In the genomic region with DNA sequence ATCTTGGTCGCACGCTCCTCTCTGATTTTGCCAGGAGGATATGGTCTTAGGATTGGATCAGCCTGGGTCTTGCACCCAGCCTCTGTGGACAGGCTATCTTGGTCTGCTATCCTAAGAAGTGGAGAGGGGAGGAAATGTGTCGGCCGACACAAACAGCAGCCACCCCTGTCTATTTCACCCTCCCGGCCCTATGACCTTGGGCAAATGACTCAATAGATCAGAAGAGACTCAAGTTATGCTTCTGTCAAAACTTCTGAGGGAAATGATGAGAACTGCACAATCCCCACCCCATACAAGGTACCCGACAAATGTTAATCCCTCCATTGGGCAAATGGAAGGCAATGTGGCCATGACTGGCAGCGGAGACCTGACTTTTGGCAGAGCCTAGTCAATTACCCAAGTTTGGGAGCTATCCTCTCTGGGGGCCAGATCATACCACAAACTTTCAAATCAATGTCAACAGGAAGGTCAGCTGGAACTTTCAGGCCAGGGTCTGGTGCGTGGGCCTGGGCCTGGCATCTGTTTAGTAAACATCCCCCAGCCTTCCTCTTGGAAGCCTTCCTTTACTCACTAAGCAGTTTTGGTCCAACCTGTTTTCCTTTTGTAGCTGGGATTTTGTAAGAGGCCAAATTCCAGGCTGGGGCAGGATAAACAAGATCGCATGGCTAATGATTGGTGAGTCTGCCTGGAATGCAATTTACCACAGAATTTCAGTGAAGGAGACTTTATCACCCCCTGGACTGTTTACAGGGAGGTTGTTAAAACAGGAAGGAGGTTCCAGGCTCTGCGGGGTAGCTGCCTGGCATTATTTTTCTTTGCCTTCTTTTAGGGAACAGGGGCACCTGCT, we compare ENCODE assay signal across 8 cellular contexts.
DNase-seq lines count a peak whose midpoint lies in the region; ATAC-seq and TF ChIP-seq lines count a peak whose summit lies in the region.

No MANE protein-coding gene starts in this region.

- POLR2A ChIA-PET in PC-3 (lab: Charles Lee; ENCODE audit: unreplicated experiment), result interaction anchor here (0.9 kb wide), 1 partner anchor 61 kb away, joined by 6 read pairs; no protein-coding TSS in a partner anchor

- no peaks in the 10 kb centered on the region for H3K27me3 ChIP-seq in PC-3 (ENCODE audit: low read length)
- no peaks in the 10 kb centered on the region for H3K27me3 ChIP-seq in neural progenitor cell

- BruUV-seq in PC-3 (replicated peaks; lab: Mats Ljungman, UMichigan), result no TSS peak

- no peak overlapping the region for H3K9ac ChIP-seq in PC-3 (ENCODE audit: low read length)
- no peak overlapping the region for H3K9ac ChIP-seq in neural progenitor cell

- peaks cover 11% of the 10 kb centered on the region for H3K4me1 Mint-ChIP-seq in neural progenitor cell

- H3K79me2 ChIP-seq in PC-3 (ENCODE audit: low read length) (no peaks in the 10 kb centered on the region), neural progenitor cell (ENCODE audit: low read depth) (no peaks in the 10 kb centered on the region)

- H3K4me2 ChIP-seq in PC-3 (ENCODE audit: low read length), result peak overlapping the region; percentile 75
- H3K4me2 ChIP-seq in neural progenitor cell, result peak overlapping the region; percentile 4

- peaks cover 32% of the 10 kb centered on the region for H3K4me1 ChIP-seq in PC-3 (ENCODE audit: insufficient read depth, low read length)
- H3K4me1 ChIP-seq in neural progenitor cell, result peaks cover 23% of the 10 kb centered on the region

- H3K27ac Mint-ChIP-seq in neural progenitor cell, result peak overlapping the region; percentile 31

- H3K4me3 ChIP-seq in PC-3 (ENCODE audit: low read length), result peak overlapping the region; percentile 34; the same call in 1 of the 2 replicates
- no peak overlapping the region for H3K4me3 ChIP-seq in epithelial cell of proximal tubule (ENCODE audit: low read depth, low read length)
- H3K4me3 ChIP-seq in neural progenitor cell, result no peak overlapping the region

- H2AFZ ChIP-seq in PC-3 (ENCODE audit: low read length) (peak overlapping the region; percentile 36; the same call in 1 of the 2 replicates), neural progenitor cell (replicated peaks) (no peak overlapping the region)

- TF ChIP-seq CTCF in C4-2B (conservative IDR thresholded peaks at IDR 0.05), result no peak
- no peak for TF ChIP-seq CTCF in PC-3 (conservative IDR thresholded peaks at IDR 0.05; ENCODE audit: low read depth, low read length)
- TF ChIP-seq CTCF in epithelial cell of proximal tubule (conservative IDR thresholded peaks at IDR 0.05; ENCODE audit: low read depth, low read length), result no peak
- TF ChIP-seq CTCF in neural progenitor cell (IDR thresholded peaks at IDR 0.05), result no peak

- H3F3A ChIP-seq in PC-3 (ENCODE audit: low read length, unreplicated experiment) (peaks cover 7% of the 10 kb centered on the region), neural progenitor cell (ENCODE audit: low read depth) (peaks cover 10% of the 10 kb centered on the region)

- H3K36me3 Mint-ChIP-seq in neural progenitor cell, result no peaks in the 10 kb centered on the region

- H3K9me2 ChIP-seq in PC-3 (replicated peaks; ENCODE audit: low read length), result no peaks in the 10 kb centered on the region

- peaks cover 3% of the 10 kb centered on the region for H3K9me3 Mint-ChIP-seq in neural progenitor cell

- H3K27me3 Mint-ChIP-seq in neural progenitor cell (ENCODE audit: insufficient read depth, low read depth), result peaks cover 10% of the 10 kb centered on the region

- H3K9me3 ChIP-seq in PC-3 (ENCODE audit: low read length), result no peaks in the 10 kb centered on the region
- no peaks in the 10 kb centered on the region for H3K9me3 ChIP-seq in neural progenitor cell (ENCODE audit: low read depth)

- no peaks in the 10 kb centered on the region for H3K36me3 ChIP-seq in PC-3 (ENCODE audit: low read depth, low read length)
- H3K36me3 ChIP-seq in neural progenitor cell, result no peaks in the 10 kb centered on the region

- H3K27ac ChIP-seq in C4-2B, result peak overlapping the region; percentile 78
- H3K27ac ChIP-seq in PC-3 (ENCODE audit: low read length), result peak overlapping the region; percentile 53
- H3K27ac ChIP-seq in neural progenitor cell, result peak overlapping the region; percentile 23

- no peaks in the 10 kb centered on the region for H4K20me1 ChIP-seq in PC-3 (ENCODE audit: low read length)
- H4K20me1 ChIP-seq in neural progenitor cell (ENCODE audit: low read depth), result no peaks in the 10 kb centered on the region

- DNase-seq in PC-3 (peak; percentile 98), epithelial cell of proximal tubule (ENCODE audit: low read depth) (peak; percentile 97), neural progenitor cell (ENCODE audit: low spot score) (peak; percentile 58), NCI-H524 (lab: John Stamatoyannopoulos, UW) (no peak), NCI-H1930 (lab: John Stamatoyannopoulos, UW) (no peak), mesenteric fat pad (ENCODE audit: low spot score) (no peak)

- intact Hi-C loops in PC-3 (cut with micrococcal nuclease), result loop anchor here (1.0 to 5.0 kb wide), 3 partner anchors 43 to 149 kb away; no protein-coding TSS in a partner anchor

- ATAC-seq in PC-3 (peak; percentile 90), HG03025 (IDR thresholded peaks at IDR 0.05; ENCODE audit: low FRiP score, unreplicated experiment) (no peak)

- no peak overlapping the region for H3K4me3 Mint-ChIP-seq in neural progenitor cell

- CTCF ChIA-PET in PC-3 (lab: Charles Lee), result no interaction called here

Comparison
In these comparisons a context has a peak if more than half of its experiments do, and no peak if none do; other contexts are left out.
1. H3K27ac ChIP-seq: peak in every context shown above with its lines; median percentile 78 in C4-2B; 53 in PC-3; 23 in neural progenitor cell.
2. DNase-seq: peak in PC-3 (single experiment), epithelial cell of proximal tubule (single experiment) and neural progenitor cell (single experiment); none in NCI-H524 (0 of 2), NCI-H1930 (0 of 2) and mesenteric fat pad (single experiment).